Comparison of ENCODE assay signal across 8 cellular contexts in the genomic region with DNA sequence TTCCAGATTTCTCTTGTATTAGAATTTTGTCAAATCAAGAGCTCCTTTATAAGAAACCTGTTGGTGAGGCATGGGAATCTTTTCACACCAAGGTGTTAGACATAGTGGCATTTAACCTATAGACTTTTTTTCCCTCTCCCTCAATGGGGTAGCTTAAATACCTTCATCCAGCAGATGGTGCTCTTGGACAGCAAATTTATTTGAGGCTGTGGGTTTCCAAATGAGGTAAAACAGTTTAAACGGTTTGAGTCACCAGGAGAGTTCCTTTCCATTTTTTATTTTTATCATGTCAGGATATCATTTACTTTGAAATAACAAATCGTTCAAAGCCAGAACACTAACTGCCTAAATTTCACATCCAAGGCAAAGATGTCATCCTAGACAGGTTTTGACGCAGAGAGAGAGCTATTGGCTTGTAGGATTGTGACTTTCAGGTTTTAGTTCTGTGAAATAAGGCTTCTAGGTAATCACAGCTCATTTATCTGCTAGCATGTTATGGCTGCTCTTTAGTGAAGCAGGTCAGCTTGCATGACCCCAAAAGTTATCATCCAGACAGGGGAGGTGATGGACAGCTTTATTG.
A peak's percentile ranks its signal among the peaks of the same experiment; 100 is the strongest.
DNase-seq lines count a peak whose midpoint lies in the region; ATAC-seq and TF ChIP-seq lines count a peak whose summit lies in the region.

No MANE protein-coding gene starts in this region.

- H3K4me1 Mint-ChIP-seq in activated CD8-positive, alpha-beta memory T cell treated with anti-CD3 and anti-CD28 coated beads, Interleukin-2, amount 10 ng/mL, durations not matched to agents 7 days and 5 days, result peaks cover 11% of the 10 kb centered on the region
- H3K4me1 Mint-ChIP-seq in stimulated activated naive CD8-positive, alpha-beta T cell treated with anti-CD3 and anti-CD28 coated beads, Interleukin-15, Interleukin-2, amounts not matched to agents 100 ng/mL and 50 ng/mL, for 24 hours (ENCODE audit: low read depth), result peaks cover 16% of the 10 kb centered on the region

- no peaks in the 10 kb centered on the region for H3K4me1 ChIP-seq in adipocyte (ENCODE audit: control insufficient read depth, insufficient read depth, low read length)

- no peak overlapping the region for H3K4me3 ChIP-seq in adipocyte (ENCODE audit: low read length)

- peaks cover 22% of the 10 kb centered on the region for H3K36me3 ChIP-seq in adipocyte (ENCODE audit: control insufficient read depth, insufficient read depth, low read length, severe bottlenecking)

- H3K36me3 Mint-ChIP-seq in activated CD8-positive, alpha-beta memory T cell treated with anti-CD3 and anti-CD28 coated beads, Interleukin-2, amount 10 ng/mL, durations not matched to agents 7 days and 5 days, result peaks cover 24% of the 10 kb centered on the region
- peaks cover 47% of the 10 kb centered on the region for H3K36me3 Mint-ChIP-seq in stimulated activated naive CD8-positive, alpha-beta T cell treated with anti-CD3 and anti-CD28 coated beads, Interleukin-15, Interleukin-2, amounts not matched to agents 100 ng/mL and 50 ng/mL, for 24 hours (ENCODE audit: low read depth)

- ATAC-seq in activated CD8-positive, alpha-beta memory T cell treated with anti-CD3 and anti-CD28 coated beads, Interleukin-2, amount 10 ng/mL, durations not matched to agents 7 days and 5 days, result peak; percentile 53
- no peak for ATAC-seq in HG02759 (IDR thresholded peaks at IDR 0.05; ENCODE audit: unreplicated experiment)

- H3K9ac ChIP-seq in adipocyte (ENCODE audit: low read length), result no peak overlapping the region

- peaks cover 4% of the 10 kb centered on the region for H3K9me3 ChIP-seq in adipocyte (ENCODE audit: control insufficient read depth, low read length)

- peak; percentile 56 for DNase-seq in activated CD8-positive, alpha-beta memory T cell treated with anti-CD3 and anti-CD28 coated beads, Interleukin-2, amount 10 ng/mL, durations not matched to agents 7 days and 5 days
- DNase-seq in activated CD8-positive, alpha-beta memory T cell treated with anti-CD3 and anti-CD28 coated beads for 24 hours, result no peak
- peak; percentile 34 for DNase-seq in HEK293T (ENCODE audit: extremely low spot score)
- DNase-seq in NCI-H526 (lab: John Stamatoyannopoulos, UW), result peak; percentile 10 to 64
- peak; percentile 68 for DNase-seq in adipocyte (ENCODE audit: low read depth)
- peak; percentile 72 for DNase-seq in iPS-NIHi7 (ENCODE audit: extremely low spot score)

- peaks cover 3% of the 10 kb centered on the region for H3K9me3 Mint-ChIP-seq in activated CD8-positive, alpha-beta memory T cell treated with anti-CD3 and anti-CD28 coated beads, Interleukin-2, amount 10 ng/mL, durations not matched to agents 7 days and 5 days (ENCODE audit: low read depth)
- H3K9me3 Mint-ChIP-seq in stimulated activated naive CD8-positive, alpha-beta T cell treated with anti-CD3 and anti-CD28 coated beads, Interleukin-15, Interleukin-2, amounts not matched to agents 100 ng/mL and 50 ng/mL, for 24 hours, result peaks cover 3% of the 10 kb centered on the region

- H3K27me3 Mint-ChIP-seq in activated CD8-positive, alpha-beta memory T cell treated with anti-CD3 and anti-CD28 coated beads, Interleukin-2, amount 10 ng/mL, durations not matched to agents 7 days and 5 days, result no peaks in the 10 kb centered on the region
- H3K27me3 Mint-ChIP-seq in stimulated activated naive CD8-positive, alpha-beta T cell treated with anti-CD3 and anti-CD28 coated beads, Interleukin-15, Interleukin-2, amounts not matched to agents 100 ng/mL and 50 ng/mL, for 24 hours, result no peaks in the 10 kb centered on the region

- peak overlapping the region; percentile 53 for H3K27ac Mint-ChIP-seq in activated CD8-positive, alpha-beta memory T cell treated with anti-CD3 and anti-CD28 coated beads, Interleukin-2, amount 10 ng/mL, durations not matched to agents 7 days and 5 days
- H3K27ac Mint-ChIP-seq in stimulated activated naive CD8-positive, alpha-beta T cell treated with anti-CD3 and anti-CD28 coated beads, Interleukin-15, Interleukin-2, amounts not matched to agents 100 ng/mL and 50 ng/mL, for 24 hours, result peak overlapping the region; percentile 27

- CTCF ChIA-PET in activated CD8-positive, alpha-beta memory T cell treated with anti-CD3 and anti-CD28 coated beads, Interleukin-2, amount 10 ng/mL, durations not matched to agents 7 days and 5 days (lab: Charles Lee), result interaction anchor here (0.6 to 1.7 kb wide), 17 partner anchors 9 to 407 kb away, joined by 3 to 8 read pairs (median 3); no protein-coding TSS in a partner anchor
- CTCF ChIA-PET in HEK293T (lab: Yijun Ruan, JAX), result interaction anchor here (0.5 to 1.2 kb wide), 11 partner anchors 8 to 1335 kb away, joined by 3 to 5 read pairs (median 3); no protein-coding TSS in a partner anchor

- H3K27me3 ChIP-seq in adipocyte (replicated peaks; ENCODE audit: control insufficient read depth, insufficient read depth, low read length), result no peaks in the 10 kb centered on the region

- no peak overlapping the region for H3K4me3 Mint-ChIP-seq in activated CD8-positive, alpha-beta memory T cell treated with anti-CD3 and anti-CD28 coated beads, Interleukin-2, amount 10 ng/mL, durations not matched to agents 7 days and 5 days
- H3K4me3 Mint-ChIP-seq in stimulated activated naive CD8-positive, alpha-beta T cell treated with anti-CD3 and anti-CD28 coated beads, Interleukin-15, Interleukin-2, amounts not matched to agents 100 ng/mL and 50 ng/mL, for 24 hours, result no peak overlapping the region

- POLR2A ChIA-PET in HEK293T (lab: Yijun Ruan, JAX), result interaction anchor here (1.5 kb wide), 1 partner anchor 71 kb away, joined by 3 read pairs; no protein-coding TSS in a partner anchor

TF ChIP-seq in HEK293T, 16 proteins besides CTCF, POLR2A, EP300 and RAD21:
- TF ChIP-seq FOXA1 (IDR thresholded peaks at IDR 0.05), result no peak
- TF ChIP-seq, protein P1, sequence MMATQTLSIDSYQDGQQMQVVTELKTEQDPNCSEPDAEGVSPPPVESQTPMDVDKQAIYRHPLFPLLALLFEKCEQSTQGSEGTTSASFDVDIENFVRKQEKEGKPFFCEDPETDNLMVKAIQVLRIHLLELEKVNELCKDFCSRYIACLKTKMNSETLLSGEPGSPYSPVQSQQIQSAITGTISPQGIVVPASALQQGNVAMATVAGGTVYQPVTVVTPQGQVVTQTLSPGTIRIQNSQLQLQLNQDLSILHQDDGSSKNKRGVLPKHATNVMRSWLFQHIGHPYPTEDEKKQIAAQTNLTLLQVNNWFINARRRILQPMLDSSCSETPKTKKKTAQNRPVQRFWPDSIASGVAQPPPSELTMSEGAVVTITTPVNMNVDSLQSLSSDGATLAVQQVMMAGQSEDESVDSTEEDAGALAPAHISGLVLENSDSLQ (IDR thresholded peaks at IDR 0.05), result peak; percentile 32; the same call in 1 of the 2 replicates
